In genomic region chr7:19024261-19024660, GRCh38 we compare ENCODE assay signal across 18 cellular contexts.
A peak's percentile ranks its signal among the peaks of the same experiment; 100 is the strongest.
DNase-seq lines count a peak whose midpoint lies in the region; ATAC-seq, FAIRE-seq and TF ChIP-seq lines count a peak whose summit lies in the region.
"Had no signal": no experiment of that assay in that cellular context is flagged by ENCODE, and none has a peak within 500 bp of the region (broad histone marks: within the 10 kb centered on the region; RNA-seq: fewer than 3 reads in every experiment).

No MANE protein-coding gene starts in this region.

- no peaks in the 10 kb centered on the region for H3K9me3 Mint-ChIP-seq in glutamatergic neuron (ENCODE audit: unreplicated experiment)
- H3K9me3 Mint-ChIP-seq: nephron progenitor cell had no signal

- no peaks in the 10 kb centered on the region for H3K9me3 ChIP-seq in AG04450 (ENCODE audit: control insufficient read depth, insufficient read depth, low read length)

- no peaks in the 10 kb centered on the region for H3K4me1 Mint-ChIP-seq in glutamatergic neuron (ENCODE audit: low read depth, unreplicated experiment)
- H3K4me1 Mint-ChIP-seq: nephron progenitor cell; stimulated activated naive CD8-positive, alpha-beta T cell treated with anti-CD3 and anti-CD28 coated beads, Interleukin-15, amount 100 ng/mL, for 72 hours had no signal

- DNase-seq in AG04450 (ENCODE audit: low read depth, low spot score), result peak; percentile 46
- peak; percentile 92 for DNase-seq in LHCN-M2 (ENCODE audit: low read depth)
- peak; percentile 92 for DNase-seq in choroid plexus epithelial cell (ENCODE audit: low read depth)
- peak; percentile 22 for DNase-seq in kidney glomerular epithelial cell (lab: John Stamatoyannopoulos, UW)
- no peak for DNase-seq in coronary artery (ENCODE audit: low spot score)
- DNase-seq in sciatic nerve (ENCODE audit: low spot score), result no peak
- DNase-seq in GM19239 (ENCODE audit: insufficient read length, low spot score), result no peak
- DNase-seq in glutamatergic neuron, result no peak
- DNase-seq: activated CD8-positive, alpha-beta memory T cell treated with anti-CD3 and anti-CD28 coated beads, Interleukin-2, amount 50 U/mL, for 4 hours; activated naive CD4-positive, alpha-beta T cell treated with anti-CD3 and anti-CD28 coated beads for 36 hours; Calu3; central memory CD4-positive, alpha-beta T cell; MV-4-11; nephron progenitor cell; small intestine; stimulated activated naive CD8-positive, alpha-beta T cell treated with anti-CD3 and anti-CD28 coated beads, Interleukin-15, amount 100 ng/mL, for 72 hours; T-helper 1 cell had no signal

- H3K4me3 Mint-ChIP-seq in glutamatergic neuron (ENCODE audit: unreplicated experiment), result no peak overlapping the region
- H3K4me3 Mint-ChIP-seq: activated naive CD4-positive, alpha-beta T cell treated with anti-CD3 and anti-CD28 coated beads for 36 hours; nephron progenitor cell; stimulated activated naive CD8-positive, alpha-beta T cell treated with anti-CD3 and anti-CD28 coated beads, Interleukin-15, amount 100 ng/mL, for 72 hours had no signal

- H3K4me3 ChIP-seq in AG04450 (ENCODE audit: low read depth, low read length) (no peak overlapping the region), choroid plexus epithelial cell (ENCODE audit: low read depth, low read length) (no peak overlapping the region), coronary artery (no peak overlapping the region)

- no peak for FAIRE-seq in GM19239 (lab: Jason Lieb, UNC)
- FAIRE-seq: small intestine had no signal

- H3K27ac Mint-ChIP-seq in glutamatergic neuron (ENCODE audit: unreplicated experiment), result no peak overlapping the region
- H3K27ac Mint-ChIP-seq: activated naive CD4-positive, alpha-beta T cell treated with anti-CD3 and anti-CD28 coated beads for 36 hours; nephron progenitor cell had no signal

- no peaks in the 10 kb centered on the region for H3K27me3 ChIP-seq in AG04450 (ENCODE audit: control insufficient read depth, insufficient read depth, low read length)

- no peaks in the 10 kb centered on the region for H3K36me3 Mint-ChIP-seq in glutamatergic neuron (ENCODE audit: unreplicated experiment)

- intact Hi-C loops in sciatic nerve (cut with DNase I), result no loop called here

- ATAC-seq in sciatic nerve, result no peak
- ATAC-seq: activated CD4-positive, CD25-positive, alpha-beta regulatory T cell treated with anti-CD3 and anti-CD28 coated beads, Interleukin-2, amount 50 U/mL, for 24 hours; stimulated activated naive CD8-positive, alpha-beta T cell treated with anti-CD3 and anti-CD28 coated beads, Interleukin-15, amount 100 ng/mL, for 72 hours had no signal

- H3K27me3 Mint-ChIP-seq in glutamatergic neuron (ENCODE audit: unreplicated experiment), result no peaks in the 10 kb centered on the region
- H3K27me3 Mint-ChIP-seq: stimulated activated naive CD8-positive, alpha-beta T cell treated with anti-CD3 and anti-CD28 coated beads, Interleukin-15, amount 100 ng/mL, for 72 hours had no signal

- CTCF ChIA-PET in AG04450 (lab: Charles Lee), result interaction anchor here (0.7 to 1.0 kb wide), 2 partner anchors 98 to 434 kb away, joined by 3 to 4 read pairs; no protein-coding TSS in a partner anchor

- TF ChIP-seq CTCF in AG04450 (IDR thresholded peaks at IDR 0.05; ENCODE audit: low read depth, low read length) (no peak), choroid plexus epithelial cell (conservative IDR thresholded peaks at IDR 0.05; ENCODE audit: low read depth, low read length) (no peak), coronary artery (IDR thresholded peaks at IDR 0.05) (no peak), glutamatergic neuron (IDR thresholded peaks at IDR 0.05; ENCODE audit: partially characterized antibody, unreplicated experiment) (no peak)

- H3K27ac ChIP-seq in AG04450 (ENCODE audit: low read depth, low read length) (peak overlapping the region; percentile 33), coronary artery (no peak overlapping the region)

- POLR2A ChIA-PET in AG04450 (lab: Yijun Ruan, JAX), result no interaction called here

Comparison
In these comparisons a context has a peak if more than half of its experiments do, and no peak if none do; other contexts are left out.
1. DNase-seq: peak in AG04450 (single experiment), LHCN-M2 (single experiment), choroid plexus epithelial cell (single experiment) and kidney glomerular epithelial cell (single experiment); none in coronary artery (single experiment), sciatic nerve (single experiment), GM19239 (single experiment) and glutamatergic neuron (single experiment).